In the genomic region with DNA sequence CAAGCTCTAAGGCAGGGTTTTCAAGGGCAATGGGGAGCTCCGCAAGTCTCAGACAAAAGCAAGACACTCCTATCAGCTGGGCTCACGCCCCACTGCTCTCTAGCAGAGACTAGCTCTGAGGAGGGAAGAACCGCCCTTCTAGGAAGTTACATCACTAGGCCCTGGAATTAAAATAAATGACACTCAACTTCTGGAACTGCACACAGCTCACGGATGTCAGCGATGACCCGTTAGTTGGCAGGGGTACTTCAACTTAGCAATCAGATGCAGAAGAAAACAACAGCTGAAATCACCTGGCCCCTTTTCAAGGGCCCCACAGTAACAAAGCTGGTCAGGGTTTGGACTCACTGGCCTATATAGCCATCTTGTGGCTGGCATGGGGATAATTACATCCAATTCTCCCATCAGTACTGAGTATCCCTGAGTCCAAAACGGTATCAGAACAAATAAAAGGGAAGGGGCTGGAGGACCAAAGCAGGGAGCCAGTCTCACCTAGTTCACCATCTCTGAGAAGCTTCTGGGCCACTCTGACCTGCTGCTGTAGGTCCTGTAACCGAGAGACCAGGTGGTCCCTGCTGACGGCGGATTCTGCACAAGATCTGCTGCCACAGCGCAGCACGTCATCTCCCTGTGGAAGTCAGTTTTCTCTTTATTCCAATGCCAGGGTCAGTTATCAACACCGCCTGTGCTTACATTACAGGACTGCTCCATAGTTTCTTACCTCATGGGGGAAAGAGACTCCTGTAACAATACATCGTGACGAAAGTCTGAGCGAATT, we compare ENCODE assay signal across 8 cellular contexts. TPM values are rescaled to one million over a fixed set of nuclear protein-coding genes. Genes with fewer than 3 reads are reported as not detected.
DNase-seq lines count a peak whose midpoint lies in the region; FAIRE-seq and TF ChIP-seq lines count a peak whose summit lies in the region.

No MANE protein-coding gene starts in this region.

- H3K79me2 ChIP-seq in ACC112 (ENCODE audit: control insufficient read depth, insufficient read depth, low read length, unreplicated experiment) (peaks cover 5% of the 10 kb centered on the region), mesendoderm (ENCODE audit: control insufficient read depth, insufficient read depth, low read length) (no peaks in the 10 kb centered on the region)

- H3K36me3 ChIP-seq in ACC112 (ENCODE audit: insufficient read depth, low read length) (peaks cover 9% of the 10 kb centered on the region; the same call in 1 of the 2 replicates), endodermal cell (ENCODE audit: control insufficient read depth, insufficient read depth, low read length) (peaks cover 66% of the 10 kb centered on the region), mesendoderm (ENCODE audit: control insufficient read depth, insufficient read depth, low read length) (peaks cover 13% of the 10 kb centered on the region)

- H3K27ac ChIP-seq in ACC112 (ENCODE audit: low read depth, low read length) (peak overlapping the region; percentile 84), endodermal cell (ENCODE audit: low read depth, low read length) (no peak overlapping the region), mesendoderm (ENCODE audit: low read depth, low read length) (no peak overlapping the region)

- H2BK5ac ChIP-seq in mesendoderm (ENCODE audit: low read length), result no peak overlapping the region

- H3K18ac ChIP-seq in mesendoderm (ENCODE audit: low read length), result no peak overlapping the region

- TF ChIP-seq CTCF in GM12864 (IDR thresholded peaks at IDR 0.05; ENCODE audit: low read depth, low read length, missing control alignments) (peak; percentile 49), endodermal cell (conservative IDR thresholded peaks at IDR 0.05) (peak; percentile 84)

- H3K79me1 ChIP-seq in mesendoderm (ENCODE audit: low read length), result no peaks in the 10 kb centered on the region

- H3K27ac Mint-ChIP-seq in endodermal cell, result peak overlapping the region; percentile 60

- H3K4ac ChIP-seq in mesendoderm (ENCODE audit: low read depth, low read length), result no peak overlapping the region

- H3K4me3 ChIP-seq in ACC112 (ENCODE audit: low read depth, low read length), result 0 out of 2 replicates have a peak overlapping the region, but pooled peaks have one; percentile 32
- no peak overlapping the region for H3K4me3 ChIP-seq in GM12864 (ENCODE audit: low read depth, low read length)
- no peak overlapping the region for H3K4me3 ChIP-seq in endodermal cell (ENCODE audit: low read length)
- no peak overlapping the region for H3K4me3 ChIP-seq in mesendoderm (ENCODE audit: low read length)

- H3K9ac ChIP-seq in endodermal cell (ENCODE audit: extremely low read depth, low read length, poor library complexity, severe bottlenecking) (no peak overlapping the region), mesendoderm (ENCODE audit: low read length) (no peak overlapping the region)

- no peak for FAIRE-seq in urothelium cell line (lab: Jason Lieb, UNC)

- H3K23ac ChIP-seq in mesendoderm (ENCODE audit: low read length), result no peak overlapping the region

- H3K27me3 ChIP-seq in ACC112 (ENCODE audit: insufficient read depth, low read length) (no peaks in the 10 kb centered on the region), endodermal cell (ENCODE audit: control insufficient read depth, insufficient read depth, low read length, poor library complexity, severe bottlenecking) (no peaks in the 10 kb centered on the region), mesendoderm (ENCODE audit: insufficient read depth, low read length, poor library complexity) (no peaks in the 10 kb centered on the region)

- no peaks in the 10 kb centered on the region for H3K9me3 Mint-ChIP-seq in endodermal cell

- peaks cover 76% of the 10 kb centered on the region for H3K36me3 Mint-ChIP-seq in endodermal cell (ENCODE audit: low read depth)

- no peak overlapping the region for H2AK5ac ChIP-seq in mesendoderm (ENCODE audit: low read length)

- H2BK15ac ChIP-seq in mesendoderm (replicated peaks; ENCODE audit: low read depth), result no peak overlapping the region

- no peak overlapping the region for H4K5ac ChIP-seq in mesendoderm (ENCODE audit: low read length)

- no peak overlapping the region for H3K4me3 Mint-ChIP-seq in endodermal cell

- DNase-seq in GM12864 (ENCODE audit: low read depth) (no peak), RPMI7951 (ENCODE audit: low read depth) (peak; percentile 58), endodermal cell (peak; percentile 73), mesendoderm (peak; percentile 71), urothelium cell line (ENCODE audit: low spot score) (peak; percentile 13), NCI-H2081 treated with DMSO at 0.1 percent for 48 hours (lab: John Stamatoyannopoulos, UW) (no peak)
- DNase-seq in stimulated activated CD4-positive, alpha-beta T cell treated with anti-CD3 and anti-CD28 coated beads, Interleukin-1b, Interleukin-23, amount 100 ng/mL, for 48 hours, result no peak

- peaks cover 2% of the 10 kb centered on the region for H3K4me1 Mint-ChIP-seq in endodermal cell

- H4K8ac ChIP-seq in mesendoderm (ENCODE audit: low read depth, low read length), result no peak overlapping the region

- no peak overlapping the region for H2AFZ ChIP-seq in ACC112 (ENCODE audit: low read length, unreplicated experiment)

- H3K4me2 ChIP-seq in mesendoderm (ENCODE audit: low read length), result no peak overlapping the region

- no peak overlapping the region for H3K56ac ChIP-seq in mesendoderm (ENCODE audit: low read length)

- no peaks in the 10 kb centered on the region for H3K9me3 ChIP-seq in endodermal cell (ENCODE audit: control insufficient read depth, low read length)

- no peak overlapping the region for H2BK120ac ChIP-seq in mesendoderm (ENCODE audit: low read depth, low read length)

- 84 to 86% methylated on average over 15 to 16 of the region's 16 CpGs for WGBS in endodermal cell (ENCODE audit: insufficient coverage in 1 of 2, insufficient read length in 1 of 2), 2 experiments
- WGBS in mesendoderm (ENCODE audit: extremely low coverage, insufficient coverage, low lambda C conversion rate), result no CpG with 5 or more reads among the region's 16 CpGs

- no peaks in the 10 kb centered on the region for H3K27me3 Mint-ChIP-seq in endodermal cell (ENCODE audit: insufficient read depth)

- peaks cover 49% of the 10 kb centered on the region for H3K4me1 ChIP-seq in ACC112 (ENCODE audit: control insufficient read depth, insufficient read depth, low read length, unreplicated experiment)
- H3K4me1 ChIP-seq in endodermal cell (ENCODE audit: control insufficient read depth, insufficient read depth, low read length), result no peaks in the 10 kb centered on the region
- no peaks in the 10 kb centered on the region for H3K4me1 ChIP-seq in mesendoderm (ENCODE audit: control insufficient read depth, low read depth, low read length)

RNA-seq across cellular contexts. Expression of a gene that starts 22.2 kb away (rescaled TPM):
- total RNA-seq in RPMI7951 (2014; rRNA removed; shearing (Covaris generic)), result 127 and 150 TPM in 2 replicates
- 10 to 100 TPM; 39.7 to 64.1 TPM for total RNA-seq in endodermal cell
- 36.7 TPM for polyA plus RNA-seq in endodermal cell (2013, experiment 1 of 2)
- polyA plus RNA-seq in endodermal cell (2013, experiment 2 of 2), result 33.9 TPM
- 18.6 TPM for polyA plus RNA-seq in mesendoderm (2013, experiment 1 of 2)
- polyA plus RNA-seq in mesendoderm (2013, experiment 2 of 2), result 19.8 TPM

RNA-seq across cellular contexts. Expression of a gene that starts 41.4 kb away (rescaled TPM):
- total RNA-seq in RPMI7951 (2014; rRNA removed; shearing (Covaris generic)), result under 0.01 and 0.24 TPM in 2 replicates
- 1 to 10 TPM in 1 of 2 donors, under 1 TPM in 1; 0.86 to 1.8 TPM for total RNA-seq in endodermal cell
- 0.50 TPM for polyA plus RNA-seq in endodermal cell (2013, experiment 1 of 2)
- 0.41 TPM for polyA plus RNA-seq in endodermal cell (2013, experiment 2 of 2)
- polyA plus RNA-seq in mesendoderm (2013, experiment 1 of 2), result 0.34 TPM
- polyA plus RNA-seq in mesendoderm (2013, experiment 2 of 2), result 0.31 TPM

RNA-seq across cellular contexts. Expression of a gene that starts 45.7 kb away (rescaled TPM):
- total RNA-seq in RPMI7951 (2014; rRNA removed; shearing (Covaris generic)), result 5.6 and 6.2 TPM in 2 replicates
- 10 to 100 TPM; 31.6 to 36.8 TPM for total RNA-seq in endodermal cell
- 15.1 TPM for polyA plus RNA-seq in endodermal cell (2013, experiment 1 of 2)
- polyA plus RNA-seq in endodermal cell (2013, experiment 2 of 2), result 13.0 TPM
- polyA plus RNA-seq in mesendoderm (2013, experiment 1 of 2), result 6.9 TPM
- polyA plus RNA-seq in mesendoderm (2013, experiment 2 of 2), result 7.5 TPM

RNA-seq across cellular contexts. Expression of a gene that starts 45.8 kb away (rescaled TPM):
- total RNA-seq in RPMI7951 (2014; rRNA removed; shearing (Covaris generic)), result 21.6 and 23.6 TPM in 2 replicates
- total RNA-seq in endodermal cell, result 100 to 1,000 TPM; 190 to 249 TPM
- 89.8 TPM for polyA plus RNA-seq in endodermal cell (2013, experiment 1 of 2)
- polyA plus RNA-seq in endodermal cell (2013, experiment 2 of 2), result 80.9 TPM
- 54.4 TPM for polyA plus RNA-seq in mesendoderm (2013, experiment 1 of 2)
- 54.3 TPM for polyA plus RNA-seq in mesendoderm (2013, experiment 2 of 2)

RNA-seq across cellular contexts. Expression of a gene that starts 59.5 kb away (rescaled TPM):
- total RNA-seq in RPMI7951 (2014; rRNA removed; shearing (Covaris generic)), result 5.3 and 8.2 TPM in 2 replicates
- total RNA-seq in endodermal cell, result 10 to 100 TPM; 13.4 to 17.9 TPM
- polyA plus RNA-seq in endodermal cell (2013, experiment 1 of 2), result 8.0 TPM
- polyA plus RNA-seq in endodermal cell (2013, experiment 2 of 2), result 6.0 TPM
- polyA plus RNA-seq in mesendoderm (2013, experiment 1 of 2), result 6.6 TPM
- polyA plus RNA-seq in mesendoderm (2013, experiment 2 of 2), result 5.6 TPM

Comparison
In these comparisons a context has a peak if more than half of its experiments do, and no peak if none do; other contexts are left out.
1. DNase-seq: peak in RPMI7951 (single experiment), endodermal cell (single experiment), mesendoderm (single experiment) and urothelium cell line (single experiment); none in GM12864 (single experiment), NCI-H2081 treated with DMSO at 0.1 percent for 48 hours (single experiment) and stimulated activated CD4-positive, alpha-beta T cell treated with anti-CD3 and anti-CD28 coated beads, Interleukin-1b, Interleukin-23, amount 100 ng/mL, for 48 hours (single experiment).